28 cellular contexts compared by ENCODE assay signal in the genomic region with DNA sequence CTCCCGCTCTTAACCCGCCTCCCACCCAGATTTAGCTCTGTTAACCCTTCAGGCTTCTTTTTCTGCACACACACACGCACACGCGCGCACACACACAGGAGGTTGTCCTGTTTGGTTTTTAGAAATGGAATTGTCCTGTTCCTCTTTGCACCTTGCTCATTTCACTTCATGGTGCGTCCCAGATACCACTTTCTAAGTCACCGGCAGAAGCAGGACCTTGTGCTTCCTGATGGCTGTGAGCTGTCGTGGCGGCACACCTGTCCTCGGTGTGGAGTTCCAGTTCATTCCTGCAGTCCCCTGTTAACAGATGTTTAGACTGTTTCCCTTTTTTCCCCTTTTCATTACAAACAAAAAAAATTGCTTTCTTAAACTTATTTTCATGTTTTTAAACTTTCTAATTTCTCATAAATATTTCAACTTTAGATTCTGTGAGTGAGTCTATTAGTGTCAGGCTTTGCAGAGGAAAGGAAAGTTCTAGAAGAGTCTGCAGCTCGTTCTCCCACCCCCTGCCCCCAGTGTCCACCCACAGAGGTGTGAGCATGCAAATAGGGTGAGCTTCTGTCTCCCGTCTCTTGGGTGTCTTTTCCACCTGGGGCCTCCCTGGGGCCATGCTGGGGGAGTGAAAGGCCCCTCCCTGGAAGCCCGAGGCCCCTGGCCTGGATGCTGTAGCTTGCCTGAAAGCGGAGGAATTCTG.
A peak's percentile ranks its signal among the peaks of the same experiment; 100 is the strongest.
DNase-seq lines count a peak whose midpoint lies in the region; ATAC-seq and TF ChIP-seq lines count a peak whose summit lies in the region.
"Had no signal": no experiment of that assay in that cellular context is flagged by ENCODE, and none has a peak within 500 bp of the region (broad histone marks: within the 10 kb centered on the region; RNA-seq: fewer than 3 reads in every experiment).

No MANE protein-coding gene starts in this region.

- DNase-seq in glutamatergic neuron = no peak
- DNase-seq in gastrocnemius medialis = no peak
- DNase-seq in PC-3 = no peak
- DNase-seq in NCI-H1417 (lab: John Stamatoyannopoulos, UW) = no peak
- no peak for DNase-seq in mammary epithelial cell
- DNase-seq in activated T-helper 1 cell treated with anti-CD3 and anti-CD28 coated beads, Interleukin-12 subunit alpha, Interleukin-12 subunit beta, Interleukin-2, Interleukin-4 antibody, amounts not matched to agents 30 ng/mL and 10 ng/mL and 1 ng/mL, durations not matched to agents 14 hours and 24 hours and 36 hours (ENCODE audit: low spot score) = no peak
- DNase-seq: activated CD4-positive, alpha-beta T cell treated with anti-CD3 and anti-CD28 coated beads, Interleukin-2, amount 50 U/mL, for 1 hour; activated gamma-delta T cell; activated naive CD8-positive, alpha-beta T cell treated with anti-CD3 and anti-CD28 coated beads, Interleukin-2, amount 10 ng/mL, durations not matched to agents 7 days and 5 days; activated T-cell treated with anti-CD3 and anti-CD28 coated beads, Interleukin-2, amount 50 U/mL, for 1 hour; central memory CD4-positive, alpha-beta T cell; endodermal cell; heart left ventricle; kidney; MM.1S; mucosa of descending colon; NCI-H146; NCI-H345; small intestine; stomach; T1000; WERI-Rb-1 had no signal

- H3K4me1 Mint-ChIP-seq in glutamatergic neuron (ENCODE audit: low read depth, unreplicated experiment) = peaks cover 10% of the 10 kb centered on the region
- no peaks in the 10 kb centered on the region for H3K4me1 Mint-ChIP-seq in activated T-helper 1 cell treated with anti-CD3 and anti-CD28 coated beads, Interleukin-12 subunit alpha, Interleukin-12 subunit beta, Interleukin-2, Interleukin-4 antibody, amounts not matched to agents 30 ng/mL and 10 ng/mL and 1 ng/mL, durations not matched to agents 14 hours and 24 hours and 36 hours (ENCODE audit: low read depth)
- H3K4me1 Mint-ChIP-seq: endodermal cell, nephron had no signal

- H3K79me2 ChIP-seq in DOHH2 (ENCODE audit: control insufficient read depth, low read length) (peaks cover 3% of the 10 kb centered on the region; the same call in 1 of the 2 replicates), SU-DHL-6 (ENCODE audit: insufficient read depth, low read length) (no peaks in the 10 kb centered on the region), PC-3 (ENCODE audit: low read length) (no peaks in the 10 kb centered on the region), mammary epithelial cell (ENCODE audit: insufficient read depth, low read length) (no peaks in the 10 kb centered on the region)

- intact Hi-C loops in gastrocnemius medialis (cut with DNase I; ENCODE audit: low total_unique reads) = loop anchor here (2.0 kb wide), 1 partner anchor 14 kb away; no protein-coding TSS in a partner anchor
- intact Hi-C loops in PC-3 (cut with micrococcal nuclease) = no loop called here
- intact Hi-C loops in mammary epithelial cell (cut with micrococcal nuclease) = no loop called here
- intact Hi-C loops in activated T-helper 1 cell treated with anti-CD3 and anti-CD28 coated beads, Interleukin-12 subunit alpha, Interleukin-12 subunit beta, Interleukin-2, Interleukin-4 antibody, amounts not matched to agents 30 ng/mL and 10 ng/mL and 1 ng/mL, durations not matched to agents 14 hours and 24 hours and 36 hours (cut with micrococcal nuclease) = no loop called here

- dilution Hi-C loops in mammary epithelial cell (cut with HindIII; ENCODE audit: low sequenced_read_pairs) = no loop called here

- peaks cover 4% of the 10 kb centered on the region for H3K36me3 Mint-ChIP-seq in glutamatergic neuron (ENCODE audit: unreplicated experiment)
- H3K36me3 Mint-ChIP-seq in activated T-helper 1 cell treated with anti-CD3 and anti-CD28 coated beads, Interleukin-12 subunit alpha, Interleukin-12 subunit beta, Interleukin-2, Interleukin-4 antibody, amounts not matched to agents 30 ng/mL and 10 ng/mL and 1 ng/mL, durations not matched to agents 14 hours and 24 hours and 36 hours (ENCODE audit: low read depth) = no peaks in the 10 kb centered on the region
- H3K36me3 Mint-ChIP-seq: activated naive CD8-positive, alpha-beta T cell treated with anti-CD3 and anti-CD28 coated beads, Interleukin-2, amount 10 ng/mL, durations not matched to agents 7 days and 5 days had no signal

- H3K4me3 Mint-ChIP-seq in glutamatergic neuron (ENCODE audit: unreplicated experiment) = no peak overlapping the region
- no peak overlapping the region for H3K4me3 Mint-ChIP-seq in activated T-helper 1 cell treated with anti-CD3 and anti-CD28 coated beads, Interleukin-12 subunit alpha, Interleukin-12 subunit beta, Interleukin-2, Interleukin-4 antibody, amounts not matched to agents 30 ng/mL and 10 ng/mL and 1 ng/mL, durations not matched to agents 14 hours and 24 hours and 36 hours
- H3K4me3 Mint-ChIP-seq: activated naive CD8-positive, alpha-beta T cell treated with anti-CD3 and anti-CD28 coated beads, Interleukin-2, amount 10 ng/mL, durations not matched to agents 7 days and 5 days; endodermal cell; nephron had no signal

- H2AFZ ChIP-seq in SU-DHL-6 (ENCODE audit: low read depth, low read length, severe bottlenecking) = no peak overlapping the region
- no peak overlapping the region for H2AFZ ChIP-seq in PC-3 (ENCODE audit: low read length)
- no peak overlapping the region for H2AFZ ChIP-seq in mammary epithelial cell (ENCODE audit: low read depth, low read length)

- H4K20me1 ChIP-seq in DOHH2 (ENCODE audit: control insufficient read depth, insufficient read depth, low read depth, low read length) = no peaks in the 10 kb centered on the region
- H4K20me1 ChIP-seq in SU-DHL-6 (ENCODE audit: low read depth, low read length) = no peaks in the 10 kb centered on the region
- no peaks in the 10 kb centered on the region for H4K20me1 ChIP-seq in PC-3 (ENCODE audit: low read length)
- H4K20me1 ChIP-seq in mammary epithelial cell (ENCODE audit: insufficient read depth, low read length) = no peaks in the 10 kb centered on the region

- BruUV-seq in PC-3 (replicated peaks; lab: Mats Ljungman, UMichigan) (no TSS peak), mammary epithelial cell (replicated peaks; lab: Mats Ljungman, UMichigan) (no TSS peak)

- peaks cover 5% of the 10 kb centered on the region for H3K9me3 Mint-ChIP-seq in glutamatergic neuron (ENCODE audit: unreplicated experiment)
- no peaks in the 10 kb centered on the region for H3K9me3 Mint-ChIP-seq in activated T-helper 1 cell treated with anti-CD3 and anti-CD28 coated beads, Interleukin-12 subunit alpha, Interleukin-12 subunit beta, Interleukin-2, Interleukin-4 antibody, amounts not matched to agents 30 ng/mL and 10 ng/mL and 1 ng/mL, durations not matched to agents 14 hours and 24 hours and 36 hours
- H3K9me3 Mint-ChIP-seq: activated naive CD8-positive, alpha-beta T cell treated with anti-CD3 and anti-CD28 coated beads, Interleukin-2, amount 10 ng/mL, durations not matched to agents 7 days and 5 days; endodermal cell; nephron had no signal

- peaks cover 3% of the 10 kb centered on the region for H3K27me3 Mint-ChIP-seq in glutamatergic neuron (ENCODE audit: unreplicated experiment)
- peaks cover 16% of the 10 kb centered on the region for H3K27me3 Mint-ChIP-seq in activated T-helper 1 cell treated with anti-CD3 and anti-CD28 coated beads, Interleukin-12 subunit alpha, Interleukin-12 subunit beta, Interleukin-2, Interleukin-4 antibody, amounts not matched to agents 30 ng/mL and 10 ng/mL and 1 ng/mL, durations not matched to agents 14 hours and 24 hours and 36 hours (ENCODE audit: insufficient read depth)

- no peaks in the 10 kb centered on the region for H3K9me3 ChIP-seq in DOHH2 (ENCODE audit: control insufficient read depth, insufficient read depth, low read length)
- no peaks in the 10 kb centered on the region for H3K9me3 ChIP-seq in SU-DHL-6 (ENCODE audit: insufficient read depth, low read length)
- no peaks in the 10 kb centered on the region for H3K9me3 ChIP-seq in gastrocnemius medialis
- no peaks in the 10 kb centered on the region for H3K9me3 ChIP-seq in PC-3 (ENCODE audit: low read length)
- H3K9me3 ChIP-seq in mammary epithelial cell (replicated peaks; ENCODE audit: insufficient read depth, low read length) = no peaks in the 10 kb centered on the region
- H3K9me3 ChIP-seq: ascending aorta, heart left ventricle, mucosa of descending colon, stomach, vagina had no signal

- H3K4me2 ChIP-seq in DOHH2 (ENCODE audit: low read length) (peak overlapping the region; percentile 75), SU-DHL-6 (ENCODE audit: low read depth, low read length, poor library complexity, severe bottlenecking) (peak overlapping the region; percentile 73), PC-3 (ENCODE audit: low read length) (no peak overlapping the region), mammary epithelial cell (ENCODE audit: insufficient read depth, low read depth, low read length) (no peak overlapping the region)
- H3K4me2 ChIP-seq: KMS-11 had no signal

- H3K4me3 ChIP-seq in DOHH2 (ENCODE audit: low read length) (peak overlapping the region; percentile 70), SU-DHL-6 (ENCODE audit: insufficient read depth, low read length, poor library complexity, severe bottlenecking) (peak overlapping the region; percentile 41), gastrocnemius medialis (peak overlapping the region in 3 of 4 donors; percentile 27 to 48 (median 48)), PC-3 (ENCODE audit: low read length) (no peak overlapping the region), mammary epithelial cell (replicated peaks in 1 of 3; ENCODE audit: insufficient read depth in 1 of 3, low read depth in 2 of 3, low read length in 3 of 3) (no peak overlapping the region)
- H3K4me3 ChIP-seq: ascending aorta, heart left ventricle, mucosa of descending colon, stomach, vagina had no signal

- H3K9ac ChIP-seq in SU-DHL-6 (ENCODE audit: low read length) (peak overlapping the region; percentile 77), PC-3 (ENCODE audit: low read length) (no peak overlapping the region), mammary epithelial cell (ENCODE audit: insufficient read depth, low read length) (no peak overlapping the region)
- H3K9ac ChIP-seq: KMS-11 had no signal

- WGBS in mammary epithelial cell (ENCODE audit: low coverage, missing lambda C conversion rate) = 86% methylated on average over 14 of the region's 15 CpGs

- H3K36me3 ChIP-seq in DOHH2 (ENCODE audit: control insufficient read depth, low read length) (peaks cover 6% of the 10 kb centered on the region), SU-DHL-6 (ENCODE audit: low read length) (no peaks in the 10 kb centered on the region), gastrocnemius medialis (no peaks in the 10 kb centered on the region), PC-3 (ENCODE audit: low read depth, low read length) (no peaks in the 10 kb centered on the region), mammary epithelial cell (ENCODE audit: insufficient read depth, low read length) (no peaks in the 10 kb centered on the region)
- H3K36me3 ChIP-seq: ascending aorta, heart left ventricle, stomach, vagina, WERI-Rb-1 had no signal

- TF ChIP-seq POLR2A in gastrocnemius medialis (IDR thresholded peaks at IDR 0.05) = no peak

- H3K27ac ChIP-seq in DOHH2 (ENCODE audit: low read depth, low read length) (peak overlapping the region; percentile 62), SU-DHL-6 (ENCODE audit: low read depth, low read length) (peak overlapping the region; percentile 98), gastrocnemius medialis (peak overlapping the region; percentile 73 to 94 (median 89)), PC-3 (ENCODE audit: low read length) (no peak overlapping the region), mammary epithelial cell (ENCODE audit: insufficient read depth, low read depth, low read length) (no peak overlapping the region)
- H3K27ac ChIP-seq: ascending aorta, heart left ventricle, KMS-11, stomach, vagina, WERI-Rb-1 had no signal

- H3K27ac Mint-ChIP-seq in glutamatergic neuron (ENCODE audit: unreplicated experiment) = peak overlapping the region; percentile 55
- H3K27ac Mint-ChIP-seq in activated T-helper 1 cell treated with anti-CD3 and anti-CD28 coated beads, Interleukin-12 subunit alpha, Interleukin-12 subunit beta, Interleukin-2, Interleukin-4 antibody, amounts not matched to agents 30 ng/mL and 10 ng/mL and 1 ng/mL, durations not matched to agents 14 hours and 24 hours and 36 hours = no peak overlapping the region
- H3K27ac Mint-ChIP-seq: activated naive CD8-positive, alpha-beta T cell treated with anti-CD3 and anti-CD28 coated beads, Interleukin-2, amount 10 ng/mL, durations not matched to agents 7 days and 5 days; endodermal cell; nephron had no signal

- H3K4me1 ChIP-seq in DOHH2 (ENCODE audit: control insufficient read depth, low read length) (peaks cover 93% of the 10 kb centered on the region), gastrocnemius medialis (peaks cover 11 to 28% of the 10 kb centered on the region in 2 donors), PC-3 (ENCODE audit: insufficient read depth, low read length) (no peaks in the 10 kb centered on the region), mammary epithelial cell (ENCODE audit: insufficient read depth, low read length) (peaks cover 5% of the 10 kb centered on the region)
- H3K4me1 ChIP-seq: ascending aorta, vagina had no signal

- POLR2A ChIA-PET in PC-3 (lab: Charles Lee; ENCODE audit: unreplicated experiment) = no interaction called here

- TF ChIP-seq CTCF in DOHH2 (IDR thresholded peaks at IDR 0.05; ENCODE audit: low read depth, low read length, poor library complexity, severe bottlenecking) (no peak), SU-DHL-6 (IDR thresholded peaks at IDR 0.05; ENCODE audit: insufficient read depth, low read length, poor library complexity, severe bottlenecking) (no peak), glutamatergic neuron (IDR thresholded peaks at IDR 0.05; ENCODE audit: partially characterized antibody, unreplicated experiment) (no peak), gastrocnemius medialis (IDR thresholded peaks at IDR 0.05 in 4 of 5, conservative IDR thresholded peaks at IDR 0.05 in 1 of 5) (no peak), PC-3 (conservative IDR thresholded peaks at IDR 0.05; ENCODE audit: low read depth, low read length) (no peak), mammary epithelial cell (conservative IDR thresholded peaks at IDR 0.05 in 1 of 2, IDR thresholded peaks at IDR 0.05 in 1 of 2; ENCODE audit: extremely low read depth in 1 of 2, insufficient read depth in 1 of 2, low read depth in 1 of 2, low read length in 2 of 2) (no peak)

- H3F3A ChIP-seq in DOHH2 (ENCODE audit: control insufficient read depth, insufficient read depth) = peaks cover 7% of the 10 kb centered on the region
- peaks cover 67% of the 10 kb centered on the region for H3F3A ChIP-seq in SU-DHL-6 (ENCODE audit: insufficient read depth)
- no peaks in the 10 kb centered on the region for H3F3A ChIP-seq in PC-3 (ENCODE audit: low read length, unreplicated experiment)

- CTCF ChIA-PET in PC-3 (lab: Charles Lee) (no interaction called here), mammary epithelial cell (lab: Charles Lee; ENCODE audit: low non-redundant PET) (no interaction called here)

- H3K27me3 ChIP-seq in DOHH2 (ENCODE audit: control insufficient read depth, low read length) = no peaks in the 10 kb centered on the region
- H3K27me3 ChIP-seq in SU-DHL-6 (ENCODE audit: low read length) = no peaks in the 10 kb centered on the region
- H3K27me3 ChIP-seq in gastrocnemius medialis = no peaks in the 10 kb centered on the region
- no peaks in the 10 kb centered on the region for H3K27me3 ChIP-seq in PC-3 (ENCODE audit: low read length)
- H3K27me3 ChIP-seq in mammary epithelial cell (ENCODE audit: insufficient read depth, low read length) = no peaks in the 10 kb centered on the region
- H3K27me3 ChIP-seq: ascending aorta, heart left ventricle, stomach, vagina had no signal

- H3K9me2 ChIP-seq in DOHH2 (replicated peaks; ENCODE audit: control insufficient read depth, low read length) (no peaks in the 10 kb centered on the region), SU-DHL-6 (replicated peaks; ENCODE audit: insufficient read depth, low read length) (no peaks in the 10 kb centered on the region), PC-3 (replicated peaks; ENCODE audit: low read length) (no peaks in the 10 kb centered on the region)

- in situ Hi-C loops in gastrocnemius medialis (cut with MboI; ENCODE audit: low sequenced_read_pairs in 4 of 4) (loop anchor here in 3 of 4 donors (10.0 to 25.0 kb wide), 3 partner anchors 190 to 290 kb away; a partner anchor contains a TSS), mammary epithelial cell (cut with MboI; ENCODE audit: low sequenced_read_pairs in 2 of 2) (no loop called here)

- ATAC-seq in gastrocnemius medialis (peak; percentile 21 to 43), PC-3 (no peak)
- ATAC-seq: mucosa of descending colon had no signal

Comparison
In these comparisons a context has a peak if more than half of its experiments do, and no peak if none do; other contexts are left out.
1. H3K27ac ChIP-seq: peak in DOHH2 (single experiment), SU-DHL-6 (single experiment) and gastrocnemius medialis (4 of 4); none in PC-3 (single experiment) and mammary epithelial cell (single experiment).
2. H3K4me2 ChIP-seq: peak in DOHH2 (single experiment) and SU-DHL-6 (single experiment); none in PC-3 (single experiment) and mammary epithelial cell (single experiment).
3. H3K4me3 ChIP-seq: peak in DOHH2 (single experiment), SU-DHL-6 (single experiment) and gastrocnemius medialis (3 of 4); none in PC-3 (single experiment) and mammary epithelial cell (0 of 3).
4. in situ Hi-C loops: an anchor here in gastrocnemius medialis (10.0 to 25.0 kb wide); none called in mammary epithelial cell.